Comparison of ENCODE assay signal across 8 cellular contexts in genomic region chr5:77210091-77211012, GRCh38. TPM values are rescaled to one million over a fixed set of nuclear protein-coding genes. Genes with fewer than 3 reads are reported as not detected.
DNase-seq lines count a peak whose midpoint lies in the region; ATAC-seq, FAIRE-seq and TF ChIP-seq lines count a peak whose summit lies in the region.

Gene PDE8B, plus strand, starts transcription at chr5:77210680. Its CDS starts 246 bp downstream, at chr5:77210926.

- FAIRE-seq in A549 (lab: Jason Lieb, UNC), result no peak

- H4K20me1 ChIP-seq in GM23248 (ENCODE audit: insufficient read depth), result no peaks in the 10 kb centered on the region

- H3K4me1 ChIP-seq in A549 (peaks cover 10% of the 10 kb centered on the region; the same call in 1 of the 3 replicates), GM23248 (ENCODE audit: insufficient read depth) (no peaks in the 10 kb centered on the region), left lung (peaks cover 0 to 12% of the 10 kb centered on the region in 2 donors), stomach (peaks cover 6 to 36% (median 16%) of the 10 kb centered on the region in 4 donors)

- WGBS in A549 (ENCODE audit: missing lambda C conversion rate), result 9% methylated on average over 10 of the region's 116 CpGs
- 2 to 5% methylated on average over 4 to 77 of the region's 116 CpGs for WGBS in GM23248 (ENCODE audit: low coverage in 1 of 2, low lambda C conversion rate in 2 of 2, missing lambda C conversion rate in 2 of 2), 2 experiments
- WGBS in stomach, 5 donors, result 0 to 3% (median 1%) methylated on average over 35 to 116 of the region's 116 CpGs

- no peak within 1 kb of the TSS for H2AFZ ChIP-seq in GM23248

- no peaks in the 10 kb centered on the region for H3K79me2 ChIP-seq in GM23248 (ENCODE audit: insufficient read depth)

- H3K9ac ChIP-seq in GM23248, result no peak within 1 kb of the TSS

- TF ChIP-seq CTCF in A549 (IDR thresholded peaks at IDR 0.05), result no peak
- no peak for TF ChIP-seq CTCF in astrocyte of the spinal cord (IDR thresholded peaks at IDR 0.05; ENCODE audit: low read depth, low read length)
- TF ChIP-seq CTCF in left lung (IDR thresholded peaks at IDR 0.05), result no peak
- TF ChIP-seq CTCF in stomach (IDR thresholded peaks at IDR 0.05), result no peak

- no peaks in the 10 kb centered on the region for H3F3A ChIP-seq in GM23248 (ENCODE audit: insufficient read depth)

- H3K4me3 ChIP-seq in A549 (peak within 1 kb of the TSS; percentile 76), GM23248 (peak within 1 kb of the TSS; percentile 61), astrocyte of the spinal cord (ENCODE audit: low read depth, low read length) (peak within 1 kb of the TSS; percentile 13), left lung (peak within 1 kb of the TSS; percentile 31 to 38), stomach (peak within 1 kb of the TSS; percentile 62 to 87 (median 68))

- POLR2A ChIA-PET in A549 (lab: Yijun Ruan, JAX), result interaction anchor here (0.6 to 1.2 kb wide), 3 partner anchors 19 to 42 kb away, joined by 3 to 4 read pairs (median 3); no protein-coding TSS in a partner anchor

- no peak for TF ChIP-seq POLR2A in A549 (IDR thresholded peaks at IDR 0.05; ENCODE audit: low read length)
- no peak for TF ChIP-seq POLR2A in stomach (IDR thresholded peaks at IDR 0.05)

- H3K9me2 ChIP-seq in GM23248 (ENCODE audit: insufficient read depth), result no peaks in the 10 kb centered on the region

- ATAC-seq in A549 (peak; percentile 74 to 77), left lung (peak; percentile 44)

- peak in 1 of 2 experiments; percentile 30 for DNase-seq in A549 (ENCODE audit: low read depth in 1 of 2, low spot score in 1 of 2)
- peak; percentile 33 for DNase-seq in GM23248
- no peak for DNase-seq in astrocyte of the spinal cord (ENCODE audit: low read depth, low spot score)
- peak in 1 of 2 donors; percentile 77 for DNase-seq in left lung
- DNase-seq in stomach, result no peak
- no peak for DNase-seq in activated effector memory CD4-positive, alpha-beta T cell treated with Interleukin-2 at 50 U/mL for 16 hours
- DNase-seq in NCI-H510A treated with DMSO at 0.1 percent for 48 hours (lab: John Stamatoyannopoulos, UW), result no peak
- DNase-seq in cerebellum (ENCODE audit: low spot score), result no peak

- H3K4me2 ChIP-seq in A549 (peak within 1 kb of the TSS; percentile 89), GM23248 (ENCODE audit: unreplicated experiment) (peak within 1 kb of the TSS; percentile 50)

- TF ChIP-seq EP300 in A549 (IDR thresholded peaks at IDR 0.05) (no peak), stomach (IDR thresholded peaks at IDR 0.05) (no peak)

- no peaks in the 10 kb centered on the region for H3K9me3 ChIP-seq in A549
- no peaks in the 10 kb centered on the region for H3K9me3 ChIP-seq in GM23248 (ENCODE audit: low read depth)
- H3K9me3 ChIP-seq in left lung, result no peaks in the 10 kb centered on the region
- H3K9me3 ChIP-seq in stomach, result no peaks in the 10 kb centered on the region

- in situ Hi-C loops in GM23248 (cut with MboI), result no loop called here
- in situ Hi-C loops in astrocyte of the spinal cord (cut with HindIII; ENCODE audit: low sequenced_read_pairs), result no loop called here

- H3K36me3 ChIP-seq in GM23248 (ENCODE audit: low read depth) (no peaks in the 10 kb centered on the region), left lung (no peaks in the 10 kb centered on the region), stomach (no peaks in the 10 kb centered on the region)

- no peak for TF ChIP-seq RAD21 in A549 (conservative IDR thresholded peaks at IDR 0.05 in 1 of 2, IDR thresholded peaks at IDR 0.05 in 1 of 2)

- H3K27ac ChIP-seq in A549, result peak within 1 kb of the TSS; percentile 89 to 96
- H3K27ac ChIP-seq in GM23248, result no peak within 1 kb of the TSS
- H3K27ac ChIP-seq in left lung, result no peak within 1 kb of the TSS
- peak within 1 kb of the TSS in 1 of 5 donors; percentile 72 for H3K27ac ChIP-seq in stomach

- peaks cover 78% of the 10 kb centered on the region for H3K27me3 ChIP-seq in GM23248 (replicated peaks; ENCODE audit: insufficient read depth)
- H3K27me3 ChIP-seq in left lung, result peaks cover 44 to 65% of the 10 kb centered on the region in 2 donors
- H3K27me3 ChIP-seq in stomach, result peaks cover 0 to 38% (median 17%) of the 10 kb centered on the region in 3 donors

- intact Hi-C loops in left lung (cut with DNase I), result no loop called here
- intact Hi-C loops in stomach (cut with DNase I; ENCODE audit: low total_unique reads), result no loop called here

- CTCF ChIA-PET in A549 (lab: Yijun Ruan, JAX), result interaction anchor here (1.0 to 2.1 kb wide), 4 partner anchors 13 to 283 kb away, joined by 3 to 5 read pairs (median 3); no protein-coding TSS in a partner anchor

TF ChIP-seq in A549, 52 proteins besides CTCF, POLR2A, EP300 and RAD21:
- TF ChIP-seq ZFP36 (IDR thresholded peaks at IDR 0.05; ENCODE audit: borderline replicate concordance, partially characterized antibody), result no peak
- no peak for TF ChIP-seq HOXB5 (CRISPR knock-in tag; IDR thresholded peaks at IDR 0.05)
- no peak for TF ChIP-seq FOSB (CRISPR knock-in tag; IDR thresholded peaks at IDR 0.05)
- no peak for TF ChIP-seq EHF (CRISPR knock-in tag; IDR thresholded peaks at IDR 0.05)
- no peak for TF ChIP-seq CHD2 (IDR thresholded peaks at IDR 0.05; ENCODE audit: low read length, partially characterized antibody)
- no peak for TF ChIP-seq TFCP2L1 (CRISPR knock-in tag; IDR thresholded peaks at IDR 0.05)
- no peak for TF ChIP-seq FOSL2 (IDR thresholded peaks at IDR 0.05)
- TF ChIP-seq FOSL2 (CRISPR knock-in tag; IDR thresholded peaks at IDR 0.05), result no peak
- TF ChIP-seq KDM5A (IDR thresholded peaks at IDR 0.05), result no peak
- no peak for TF ChIP-seq MAX (IDR thresholded peaks at IDR 0.05)
- TF ChIP-seq MAZ (IDR thresholded peaks at IDR 0.05; ENCODE audit: borderline replicate concordance, low read depth, low read length), result no peak
- TF ChIP-seq HMGXB4 (CRISPR knock-in tag; IDR thresholded peaks at IDR 0.05; ENCODE audit: borderline replicate concordance), result no peak
TF ChIP-seq in A549: peak in this region for 0.

RNA-seq across cellular contexts. Expression of gene PDE8B, which starts in this region (rescaled TPM):
- polyA plus RNA-seq in A549 (2011; rRNA removed), result 2.0 and 2.2 TPM in 2 replicates
- 0.62 and 0.92 TPM in 2 replicates for polyA plus RNA-seq in A549 (2012; cell fraction: cytosol; rRNA removed)
- polyA plus RNA-seq in A549 (2012; cell fraction: nucleus; rRNA removed), result 1.7 and 2.5 TPM in 2 replicates
- polyA plus RNA-seq in A549 (2017; fragmentation: RNase III; extraction: RNeasy Plus Mini Kit Qiagen cat#74134 plus additional on column Dnase treatment), result 2.8 to 4.0 TPM (median 2.9 TPM) in 3 replicates
- 1.9 and 2.1 TPM in 2 replicates for polyA minus RNA-seq in A549 (2011; rRNA and poly(A)+ RNA removed)
- not detected in 2 replicates for total RNA-seq in GM23248 (2014; rRNA removed; shearing (Covaris generic))
- polyA plus RNA-seq in GM23248 (2016; fragmentation: Nextera tagmentation; extraction: Ambion mirVana), result 0.33 and 0.40 TPM in 2 replicates
- total RNA-seq in left lung, result 1 to 10 TPM; 3.3 to 3.6 TPM
- total RNA-seq in stomach, result 100 to 1,000 TPM in 1 of 5 donors, 10 to 100 TPM in 1, 1 to 10 TPM in 2, not detected in 1; 3.5 to 243 (median 18.1) TPM
- 1 to 10 TPM in 2 of 3 donors, under 1 TPM in 1; 0.56 to 1.4 (median 1.3) TPM for polyA plus RNA-seq in stomach
- 6.4 TPM for total RNA-seq in cerebellum

Comparison
In these comparisons a context has a peak if more than half of its experiments do, and no peak if none do; other contexts are left out.
1. Peak in DNase-seq, H3K4me3 ChIP-seq and H3K4me2 ChIP-seq in GM23248; RNA of the gene not detected or under 1 TPM.
2. H3K27ac ChIP-seq: peak in A549 (2 of 2); none in GM23248 (single experiment) and left lung (0 of 2).
3. H3K4me3 ChIP-seq: peak in every context shown above with its lines; median percentile 76 in A549; 68 in stomach; 61 in GM23248; 34 in left lung; 13 in astrocyte of the spinal cord.